8 cellular contexts compared by ENCODE assay signal in the genomic region with DNA sequence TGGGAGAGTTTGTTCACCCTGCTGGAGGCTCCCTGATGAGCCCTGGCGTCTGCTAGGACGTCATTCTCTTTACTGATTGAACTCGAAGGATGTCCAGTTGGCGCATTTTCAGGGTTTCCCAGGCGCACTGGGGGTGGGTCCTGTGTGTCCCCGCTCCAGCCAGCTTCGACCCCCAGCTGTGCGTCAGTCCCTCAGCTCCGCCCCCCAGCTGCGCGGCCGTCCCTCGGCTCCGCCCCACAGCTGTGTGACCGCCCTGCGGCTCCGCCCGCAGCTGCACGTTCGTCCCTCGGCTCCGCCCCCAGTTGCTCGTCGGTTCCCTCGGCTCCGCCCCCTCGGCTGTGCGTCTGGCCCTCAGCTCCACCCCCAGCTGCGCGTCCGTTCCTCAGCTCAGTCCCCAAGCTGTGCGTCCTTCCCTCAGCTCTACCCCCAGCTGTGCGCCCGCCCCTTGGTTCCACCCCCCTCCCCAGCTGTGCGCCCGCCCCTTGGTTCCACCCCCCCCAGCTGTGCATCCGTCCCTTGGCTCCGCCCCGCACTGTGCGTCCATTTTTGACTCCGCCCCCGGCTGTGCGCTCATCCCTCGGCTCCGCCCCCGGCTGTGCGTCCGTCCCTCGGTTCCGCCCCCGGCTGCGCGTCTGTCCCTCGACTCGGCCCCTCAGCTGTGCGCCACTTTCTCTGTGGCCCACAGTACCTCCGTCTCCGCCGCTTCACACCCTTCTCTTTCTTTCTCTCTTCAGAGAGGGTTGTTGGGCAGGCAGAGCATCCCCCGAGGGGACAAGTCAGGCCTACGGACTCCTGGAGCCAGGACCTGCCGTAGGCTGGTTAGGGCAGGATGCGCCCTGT.
DNase-seq lines count a peak whose midpoint lies in the region; ATAC-seq and TF ChIP-seq lines count a peak whose summit lies in the region.

No MANE protein-coding gene starts in this region.

- CTCF ChIA-PET in activated CD8-positive, alpha-beta T cell treated with anti-CD3 and anti-CD28 coated beads for 36 hours (lab: Charles Lee): interaction anchor here (0.8 to 2.5 kb wide), 5 partner anchors 12 to 173 kb away, joined by 3 to 11 read pairs (median 4); no protein-coding TSS in a partner anchor

- no peaks in the 10 kb centered on the region for H3K9me3 Mint-ChIP-seq in activated CD8-positive, alpha-beta T cell treated with anti-CD3 and anti-CD28 coated beads for 36 hours

- peak overlapping the region; percentile 80 for H3K27ac Mint-ChIP-seq in activated CD8-positive, alpha-beta T cell treated with anti-CD3 and anti-CD28 coated beads for 36 hours

- H3K36me3 ChIP-seq in lung (ENCODE audit: control insufficient read depth in 2 of 2, insufficient read depth in 2 of 2, low read length in 2 of 2): no peaks in the 10 kb centered on the region

- H3K4me1 Mint-ChIP-seq in activated CD8-positive, alpha-beta T cell treated with anti-CD3 and anti-CD28 coated beads for 36 hours (ENCODE audit: low read depth): peaks cover 17% of the 10 kb centered on the region

- peaks cover 0 to 15% of the 10 kb centered on the region in 2 donors for H3K4me1 ChIP-seq in lung (ENCODE audit: control insufficient read depth in 2 of 2, insufficient read depth in 2 of 2, low read length in 2 of 2)

- H3K4me3 ChIP-seq in lung: peak overlapping the region; percentile 14

- WGBS in lung, 2 donors: 5 to 6% methylated on average over 62 to 63 of the region's 63 CpGs

- intact Hi-C loops in activated CD8-positive, alpha-beta T cell treated with anti-CD3 and anti-CD28 coated beads for 36 hours (cut with micrococcal nuclease): no loop called here

- peak; percentile 87 for DNase-seq in NCI-H774 (lab: John Stamatoyannopoulos, UW)
- peak; percentile 98 for DNase-seq in activated CD8-positive, alpha-beta T cell treated with anti-CD3 and anti-CD28 coated beads for 36 hours
- DNase-seq in effector CD4-positive, alpha-beta T cell: peak; percentile 95
- peak; percentile 96 for DNase-seq in lung (ENCODE audit: low spot score)
- peak; percentile 92 for DNase-seq in stimulated activated CD4-positive, alpha-beta T cell treated with anti-CD3 and anti-CD28 coated beads, TNF-alpha, amount 100 ng/mL, for 1 hour (ENCODE audit: low read depth in 3 of 3, low spot score in 1 of 3)

- no peaks in the 10 kb centered on the region for H3K27me3 ChIP-seq in lung (ENCODE audit: control insufficient read depth, insufficient read depth)

- TF ChIP-seq CTCF in 22Rv1 (IDR thresholded peaks at IDR 0.05): no peak
- TF ChIP-seq CTCF in activated CD8-positive, alpha-beta T cell treated with anti-CD3 and anti-CD28 coated beads for 36 hours (IDR thresholded peaks at IDR 0.05): no peak
- TF ChIP-seq CTCF in lung (IDR thresholded peaks at IDR 0.05; ENCODE audit: control extremely low read depth, extremely low read depth): no peak

- peak; percentile 69 for ATAC-seq in GM18870 (IDR thresholded peaks at IDR 0.05; ENCODE audit: unreplicated experiment)
- peak; percentile 87 for ATAC-seq in HG03139 (IDR thresholded peaks at IDR 0.05; ENCODE audit: unreplicated experiment)
- peak; percentile 93 for ATAC-seq in activated CD8-positive, alpha-beta T cell treated with anti-CD3 and anti-CD28 coated beads for 36 hours
- ATAC-seq in lung (ENCODE audit: insufficient read depth, low FRiP score): peak; percentile 88

- H3K9me3 ChIP-seq in lung (ENCODE audit: control insufficient read depth in 2 of 2, insufficient read depth in 1 of 2, low read length in 1 of 2): no peaks in the 10 kb centered on the region

- H3K27ac ChIP-seq in 22Rv1 (0 out of 2 replicates have a peak overlapping the region, but pooled peaks have one; percentile 5), lung (ENCODE audit: low read depth in 1 of 2, low read length in 1 of 2) (peak overlapping the region; percentile 70 to 92)

- peak overlapping the region; percentile 73 for H3K4me3 Mint-ChIP-seq in activated CD8-positive, alpha-beta T cell treated with anti-CD3 and anti-CD28 coated beads for 36 hours

- POLR2A ChIA-PET in activated CD8-positive, alpha-beta T cell treated with anti-CD3 and anti-CD28 coated beads for 36 hours (lab: Charles Lee): no interaction called here

- no peaks in the 10 kb centered on the region for H3K36me3 Mint-ChIP-seq in activated CD8-positive, alpha-beta T cell treated with anti-CD3 and anti-CD28 coated beads for 36 hours (ENCODE audit: low read depth)

- H3K27me3 Mint-ChIP-seq in activated CD8-positive, alpha-beta T cell treated with anti-CD3 and anti-CD28 coated beads for 36 hours: no peaks in the 10 kb centered on the region

Comparison
In these comparisons a context has a peak if more than half of its experiments do, and no peak if none do; other contexts are left out.
1. Peak in every context shown above with its lines: DNase-seq, ATAC-seq, H3K4me3 ChIP-seq and H3K27ac ChIP-seq.